ENCODE assay signal across 1 cellular context in genomic region chr17:81131486-81132196, GRCh38.
TF ChIP-seq lines count a peak whose summit lies in the region.

No MANE protein-coding gene starts in this region.

TF ChIP-seq in HepG2, 621 proteins besides CTCF, POLR2A, EP300 and RAD21 (continued from another document and continues in another):
- TF ChIP-seq ZNF264 (CRISPR knock-in tag; IDR thresholded peaks at IDR 0.05): no peak
- 0 out of 2 replicates have a peak, but pooled peaks have one; percentile 21 for TF ChIP-seq SP4 (CRISPR knock-in tag; IDR thresholded peaks at IDR 0.05)
- TF ChIP-seq ZSCAN12 (CRISPR knock-in tag; IDR thresholded peaks at IDR 0.05): no peak
- no peak for TF ChIP-seq DR1 (CRISPR knock-in tag; IDR thresholded peaks at IDR 0.05)
- TF ChIP-seq STAT5B (CRISPR knock-in tag; IDR thresholded peaks at IDR 0.05): no peak
- no peak for TF ChIP-seq ZNF143 (CRISPR knock-in tag; IDR thresholded peaks at IDR 0.05)
- TF ChIP-seq ZNF160 (CRISPR knock-in tag; IDR thresholded peaks at IDR 0.05): no peak
- no peak for TF ChIP-seq ZNF44 (CRISPR knock-in tag; IDR thresholded peaks at IDR 0.05)
- TF ChIP-seq, protein P1, sequence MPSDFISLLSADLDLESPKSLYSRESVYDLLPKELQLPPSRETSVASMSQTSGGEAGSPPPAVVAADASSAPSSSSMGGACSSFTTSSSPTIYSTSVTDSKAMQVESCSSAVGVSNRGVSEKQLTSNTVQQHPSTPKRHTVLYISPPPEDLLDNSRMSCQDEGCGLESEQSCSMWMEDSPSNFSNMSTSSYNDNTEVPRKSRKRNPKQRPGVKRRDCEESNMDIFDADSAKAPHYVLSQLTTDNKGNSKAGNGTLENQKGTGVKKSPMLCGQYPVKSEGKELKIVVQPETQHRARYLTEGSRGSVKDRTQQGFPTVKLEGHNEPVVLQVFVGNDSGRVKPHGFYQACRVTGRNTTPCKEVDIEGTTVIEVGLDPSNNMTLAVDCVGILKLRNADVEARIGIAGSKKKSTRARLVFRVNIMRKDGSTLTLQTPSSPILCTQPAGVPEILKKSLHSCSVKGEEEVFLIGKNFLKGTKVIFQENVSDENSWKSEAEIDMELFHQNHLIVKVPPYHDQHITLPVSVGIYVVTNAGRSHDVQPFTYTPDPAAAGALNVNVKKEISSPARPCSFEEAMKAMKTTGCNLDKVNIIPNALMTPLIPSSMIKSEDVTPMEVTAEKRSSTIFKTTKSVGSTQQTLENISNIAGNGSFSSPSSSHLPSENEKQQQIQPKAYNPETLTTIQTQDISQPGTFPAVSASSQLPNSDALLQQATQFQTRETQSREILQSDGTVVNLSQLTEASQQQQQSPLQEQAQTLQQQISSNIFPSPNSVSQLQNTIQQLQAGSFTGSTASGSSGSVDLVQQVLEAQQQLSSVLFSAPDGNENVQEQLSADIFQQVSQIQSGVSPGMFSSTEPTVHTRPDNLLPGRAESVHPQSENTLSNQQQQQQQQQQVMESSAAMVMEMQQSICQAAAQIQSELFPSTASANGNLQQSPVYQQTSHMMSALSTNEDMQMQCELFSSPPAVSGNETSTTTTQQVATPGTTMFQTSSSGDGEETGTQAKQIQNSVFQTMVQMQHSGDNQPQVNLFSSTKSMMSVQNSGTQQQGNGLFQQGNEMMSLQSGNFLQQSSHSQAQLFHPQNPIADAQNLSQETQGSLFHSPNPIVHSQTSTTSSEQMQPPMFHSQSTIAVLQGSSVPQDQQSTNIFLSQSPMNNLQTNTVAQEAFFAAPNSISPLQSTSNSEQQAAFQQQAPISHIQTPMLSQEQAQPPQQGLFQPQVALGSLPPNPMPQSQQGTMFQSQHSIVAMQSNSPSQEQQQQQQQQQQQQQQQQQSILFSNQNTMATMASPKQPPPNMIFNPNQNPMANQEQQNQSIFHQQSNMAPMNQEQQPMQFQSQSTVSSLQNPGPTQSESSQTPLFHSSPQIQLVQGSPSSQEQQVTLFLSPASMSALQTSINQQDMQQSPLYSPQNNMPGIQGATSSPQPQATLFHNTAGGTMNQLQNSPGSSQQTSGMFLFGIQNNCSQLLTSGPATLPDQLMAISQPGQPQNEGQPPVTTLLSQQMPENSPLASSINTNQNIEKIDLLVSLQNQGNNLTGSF (CRISPR knock-in tag; IDR thresholded peaks at IDR 0.05): no peak
- TF ChIP-seq, protein P2, sequence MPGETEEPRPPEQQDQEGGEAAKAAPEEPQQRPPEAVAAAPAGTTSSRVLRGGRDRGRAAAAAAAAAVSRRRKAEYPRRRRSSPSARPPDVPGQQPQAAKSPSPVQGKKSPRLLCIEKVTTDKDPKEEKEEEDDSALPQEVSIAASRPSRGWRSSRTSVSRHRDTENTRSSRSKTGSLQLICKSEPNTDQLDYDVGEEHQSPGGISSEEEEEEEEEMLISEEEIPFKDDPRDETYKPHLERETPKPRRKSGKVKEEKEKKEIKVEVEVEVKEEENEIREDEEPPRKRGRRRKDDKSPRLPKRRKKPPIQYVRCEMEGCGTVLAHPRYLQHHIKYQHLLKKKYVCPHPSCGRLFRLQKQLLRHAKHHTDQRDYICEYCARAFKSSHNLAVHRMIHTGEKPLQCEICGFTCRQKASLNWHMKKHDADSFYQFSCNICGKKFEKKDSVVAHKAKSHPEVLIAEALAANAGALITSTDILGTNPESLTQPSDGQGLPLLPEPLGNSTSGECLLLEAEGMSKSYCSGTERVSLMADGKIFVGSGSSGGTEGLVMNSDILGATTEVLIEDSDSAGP (CRISPR knock-in tag; IDR thresholded peaks at IDR 0.05; ENCODE audit: borderline replicate concordance): no peak
- no peak for TF ChIP-seq THRA (CRISPR knock-in tag; IDR thresholded peaks at IDR 0.05; ENCODE audit: borderline replicate concordance)
- no peak for TF ChIP-seq ZFAT (CRISPR knock-in tag; conservative IDR thresholded peaks at IDR 0.05)
- peak; percentile 22; the same call in 1 of the 2 replicates for TF ChIP-seq KDM5B (CRISPR knock-in tag; IDR thresholded peaks at IDR 0.05; ENCODE audit: borderline replicate concordance)
- TF ChIP-seq ZNF549 (CRISPR knock-in tag; IDR thresholded peaks at IDR 0.05): no peak
- TF ChIP-seq, protein P3, sequence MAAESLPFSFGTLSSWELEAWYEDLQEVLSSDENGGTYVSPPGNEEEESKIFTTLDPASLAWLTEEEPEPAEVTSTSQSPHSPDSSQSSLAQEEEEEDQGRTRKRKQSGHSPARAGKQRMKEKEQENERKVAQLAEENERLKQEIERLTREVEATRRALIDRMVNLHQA (CRISPR knock-in tag; IDR thresholded peaks at IDR 0.05): no peak
- TF ChIP-seq, protein P4, sequence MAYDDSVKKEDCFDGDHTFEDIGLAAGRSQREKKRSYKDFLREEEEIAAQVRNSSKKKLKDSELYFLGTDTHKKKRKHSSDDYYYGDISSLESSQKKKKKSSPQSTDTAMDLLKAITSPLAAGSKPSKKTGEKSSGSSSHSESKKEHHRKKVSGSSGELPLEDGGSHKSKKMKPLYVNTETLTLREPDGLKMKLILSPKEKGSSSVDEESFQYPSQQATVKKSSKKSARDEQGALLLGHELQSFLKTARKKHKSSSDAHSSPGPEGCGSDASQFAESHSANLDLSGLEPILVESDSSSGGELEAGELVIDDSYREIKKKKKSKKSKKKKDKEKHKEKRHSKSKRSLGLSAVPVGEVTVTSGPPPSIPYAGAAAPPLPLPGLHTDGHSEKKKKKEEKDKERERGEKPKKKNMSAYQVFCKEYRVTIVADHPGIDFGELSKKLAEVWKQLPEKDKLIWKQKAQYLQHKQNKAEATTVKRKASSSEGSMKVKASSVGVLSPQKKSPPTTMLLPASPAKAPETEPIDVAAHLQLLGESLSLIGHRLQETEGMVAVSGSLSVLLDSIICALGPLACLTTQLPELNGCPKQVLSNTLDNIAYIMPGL (CRISPR knock-in tag; IDR thresholded peaks at IDR 0.05; ENCODE audit: borderline replicate concordance in 1 of 2, low read depth in 1 of 2): no peak
- peak; percentile 88 for TF ChIP-seq ZEB1 (IDR thresholded peaks at IDR 0.05; ENCODE audit: insufficient replicate concordance, low read depth)
- peak; percentile 82; the same call in 1 of the 2 replicates for TF ChIP-seq HNF4G (IDR thresholded peaks at IDR 0.05; ENCODE audit: borderline replicate concordance, low read depth, low read length)
- TF ChIP-seq HNF4G (CRISPR knock-in tag; IDR thresholded peaks at IDR 0.05; ENCODE audit: borderline replicate concordance, low read depth): no peak
- no peak for TF ChIP-seq KAT2B (IDR thresholded peaks at IDR 0.05; ENCODE audit: borderline replicate concordance, low read depth, low read length)
- no peak for TF ChIP-seq TCF7 (IDR thresholded peaks at IDR 0.05; ENCODE audit: low read depth)
- no peak for TF ChIP-seq RARG (CRISPR knock-in tag; IDR thresholded peaks at IDR 0.05; ENCODE audit: low read depth)
- TF ChIP-seq PAWR (CRISPR knock-in tag; IDR thresholded peaks at IDR 0.05; ENCODE audit: borderline replicate concordance): no peak
- TF ChIP-seq ZNF124 (CRISPR knock-in tag; IDR thresholded peaks at IDR 0.05): no peak
- no peak for TF ChIP-seq ZNF660 (CRISPR knock-in tag; IDR thresholded peaks at IDR 0.05; ENCODE audit: borderline replicate concordance, low read depth)
- TF ChIP-seq NR2F6 (IDR thresholded peaks at IDR 0.05): peak; percentile 24; the same call in 1 of the 2 replicates
- TF ChIP-seq NR2F6 (CRISPR knock-in tag; IDR thresholded peaks at IDR 0.05): no peak
- no peak for TF ChIP-seq SKI (IDR thresholded peaks at IDR 0.05; ENCODE audit: partially characterized antibody)
- TF ChIP-seq TMF1 (CRISPR knock-in tag; IDR thresholded peaks at IDR 0.05; ENCODE audit: low read depth): 0 out of 2 replicates have a peak, but pooled peaks have one; percentile 20
- TF ChIP-seq, protein P5, sequence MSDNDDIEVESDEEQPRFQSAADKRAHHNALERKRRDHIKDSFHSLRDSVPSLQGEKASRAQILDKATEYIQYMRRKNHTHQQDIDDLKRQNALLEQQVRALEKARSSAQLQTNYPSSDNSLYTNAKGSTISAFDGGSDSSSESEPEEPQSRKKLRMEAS (IDR thresholded peaks at IDR 0.05): 0 out of 2 replicates have a peak, but pooled peaks have one; percentile 10
- 0 out of 2 replicates have a peak, but pooled peaks have one; percentile 16 for TF ChIP-seq ZFP90 (CRISPR knock-in tag; IDR thresholded peaks at IDR 0.05; ENCODE audit: borderline replicate concordance)
- no peak for TF ChIP-seq ZNF318 (CRISPR knock-in tag; IDR thresholded peaks at IDR 0.05)
- TF ChIP-seq TOE1 (CRISPR knock-in tag; IDR thresholded peaks at IDR 0.05): no peak
- no peak for TF ChIP-seq LCORL (IDR thresholded peaks at IDR 0.05)
- peak; percentile 55; the same call in 1 of the 2 replicates for TF ChIP-seq LCORL (CRISPR knock-in tag; IDR thresholded peaks at IDR 0.05)
- TF ChIP-seq NFE2 (CRISPR knock-in tag; IDR thresholded peaks at IDR 0.05): no peak
- TF ChIP-seq EZH2 (conservative IDR thresholded peaks at IDR 0.05; ENCODE audit: low read depth, low read length): no peak
- TF ChIP-seq, protein P6, sequence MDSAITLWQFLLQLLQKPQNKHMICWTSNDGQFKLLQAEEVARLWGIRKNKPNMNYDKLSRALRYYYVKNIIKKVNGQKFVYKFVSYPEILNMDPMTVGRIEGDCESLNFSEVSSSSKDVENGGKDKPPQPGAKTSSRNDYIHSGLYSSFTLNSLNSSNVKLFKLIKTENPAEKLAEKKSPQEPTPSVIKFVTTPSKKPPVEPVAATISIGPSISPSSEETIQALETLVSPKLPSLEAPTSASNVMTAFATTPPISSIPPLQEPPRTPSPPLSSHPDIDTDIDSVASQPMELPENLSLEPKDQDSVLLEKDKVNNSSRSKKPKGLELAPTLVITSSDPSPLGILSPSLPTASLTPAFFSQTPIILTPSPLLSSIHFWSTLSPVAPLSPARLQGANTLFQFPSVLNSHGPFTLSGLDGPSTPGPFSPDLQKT (CRISPR knock-in tag; IDR thresholded peaks at IDR 0.05; ENCODE audit: borderline replicate concordance): no peak
